8 cellular contexts compared by ENCODE assay signal in the genomic region with DNA sequence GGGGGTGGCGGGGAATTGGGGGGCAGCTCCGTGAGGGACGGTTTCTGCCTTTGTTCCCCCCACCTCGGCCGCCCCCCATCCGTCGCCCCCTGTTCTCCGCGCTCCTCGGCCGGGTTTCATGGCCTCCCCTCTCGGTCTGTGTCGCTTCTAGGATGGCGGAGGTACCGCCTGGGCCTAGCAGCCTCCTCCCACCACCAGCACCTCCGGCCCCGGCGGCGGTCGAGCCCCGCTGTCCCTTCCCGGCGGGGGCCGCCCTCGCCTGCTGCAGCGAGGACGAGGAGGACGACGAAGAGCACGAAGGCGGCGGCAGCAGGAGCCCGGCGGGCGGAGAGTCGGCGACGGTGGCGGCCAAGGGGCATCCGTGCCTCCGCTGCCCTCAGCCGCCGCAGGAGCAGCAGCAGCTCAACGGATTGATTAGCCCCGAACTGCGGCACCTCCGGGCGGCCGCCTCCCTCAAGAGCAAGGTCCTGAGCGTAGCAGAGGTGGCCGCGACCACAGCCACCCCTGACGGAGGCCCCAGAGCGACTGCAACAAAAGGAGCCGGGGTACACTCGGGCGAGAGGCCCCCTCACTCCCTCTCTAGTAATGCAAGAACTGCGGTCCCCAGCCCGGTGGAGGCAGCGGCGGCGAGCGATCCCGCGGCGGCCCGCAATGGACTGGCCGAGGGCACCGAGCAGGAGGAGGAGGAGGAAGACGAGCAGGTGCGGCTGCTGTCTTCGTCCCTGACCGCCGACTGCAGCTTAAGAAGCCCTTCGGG. TPM values are rescaled to one million over a fixed set of nuclear protein-coding genes. Genes with fewer than 3 reads are reported as not detected.
A peak's percentile ranks its signal among the peaks of the same experiment; 100 is the strongest.
DNase-seq lines count a peak whose midpoint lies in the region; FAIRE-seq and TF ChIP-seq lines count a peak whose summit lies in the region.

No MANE protein-coding gene starts in this region.

- H3K9me3 ChIP-seq in mesodermal cell (ENCODE audit: control insufficient read depth, low read length): no peaks in the 10 kb centered on the region

- TF ChIP-seq POLR2A in GM12891 (IDR thresholded peaks at IDR 0.05; ENCODE audit: low read depth, low read length): no peak

- peak; percentile 68 for FAIRE-seq in GM12891 (lab: Jason Lieb, UNC)

- peak overlapping the region; percentile 30 for H3K27ac ChIP-seq in mesodermal cell (ENCODE audit: low read depth, low read length, severe bottlenecking)

- H3K36me3 ChIP-seq in H7 (replicated peaks; ENCODE audit: control insufficient read depth, insufficient read depth, low read length) (no peaks in the 10 kb centered on the region), mesodermal cell (ENCODE audit: control insufficient read depth, insufficient read depth, low read length) (peaks cover 19% of the 10 kb centered on the region)

- TF ChIP-seq CTCF in LNCaP clone FGC (IDR thresholded peaks at IDR 0.05; ENCODE audit: control insufficient read depth, extremely low read depth, insufficient read depth): no peak

- DNase-seq in GM12891 (ENCODE audit: insufficient read length, low spot score) (peak; percentile 38), H7 (peak; percentile 61), LNCaP clone FGC (ENCODE audit: low read depth) (no peak), A172 (ENCODE audit: low spot score) (no peak)
- DNase-seq in activated CD4-positive, alpha-beta T cell treated with anti-CD3 and anti-CD28 coated beads for 48 hours: peak; percentile 41
- DNase-seq in effector CD8-positive, alpha-beta T cell (lab: John Stamatoyannopoulos, UW): peak; percentile 48
- DNase-seq in stimulated activated naive CD4-positive, alpha-beta T cell treated with Interleukin-2 at 50 U/mL for 16 hours (lab: John Stamatoyannopoulos, UW): peak; percentile 46

- peak overlapping the region; percentile 84 for H3K4me3 ChIP-seq in H7 (ENCODE audit: insufficient read depth, low read depth, low read length)
- peak overlapping the region; percentile 73 for H3K4me3 ChIP-seq in LNCaP clone FGC (ENCODE audit: low read depth, low read length)
- H3K4me3 ChIP-seq in mesodermal cell (ENCODE audit: extremely low read depth, insufficient read depth, low read length, poor library complexity, severe bottlenecking): peak overlapping the region; percentile 75

- H3K27me3 ChIP-seq in H7 (ENCODE audit: control insufficient read depth, insufficient read depth, low read length): no peaks in the 10 kb centered on the region

- WGBS in mesodermal cell (ENCODE audit: insufficient coverage in 2 of 2), 2 experiments: 1% methylated on average over 50 to 61 of the region's 75 CpGs

- peaks cover 5% of the 10 kb centered on the region for H3K4me1 ChIP-seq in mesodermal cell (ENCODE audit: control insufficient read depth, insufficient read depth, low read length, poor library complexity, severe bottlenecking)

TF ChIP-seq in GM12891, 5 proteins besides CTCF, POLR2A, EP300 and RAD21:
- TF ChIP-seq SPI1 (IDR thresholded peaks at IDR 0.05; ENCODE audit: low read depth, low read length) (no peak), POU2F2 (IDR thresholded peaks at IDR 0.05; ENCODE audit: low read depth, low read length) (no peak), PAX5 (IDR thresholded peaks at IDR 0.05; ENCODE audit: insufficient read depth, low read length, severe bottlenecking) (no peak), POLR2AphosphoS5 (IDR thresholded peaks at IDR 0.05; ENCODE audit: low read depth, low read length) (no peak), TAF1 (IDR thresholded peaks at IDR 0.05; ENCODE audit: low read depth, low read length) (no peak)

RNA-seq across cellular contexts. Expression of a gene that starts 0.6 kb away (rescaled TPM):
- 4.7 TPM for polyA plus RNA-seq in GM12891 (2012; ENCODE audit: low read depth, missing spikeins)
- total RNA-seq in H7 (2014; rRNA removed; shearing (Covaris generic)): 17.7 TPM in 2 replicates
- polyA plus RNA-seq in mesodermal cell (2013, experiment 1 of 2): 15.0 TPM
- 17.0 TPM for polyA plus RNA-seq in mesodermal cell (2013, experiment 2 of 2)
- 12.4 and 18.8 TPM in 2 replicates for total RNA-seq in A172 (2014; rRNA removed; shearing (Covaris generic))

Comparison
In these comparisons a context has a peak if more than half of its experiments do, and no peak if none do; other contexts are left out.
1. DNase-seq: peak in GM12891 (single experiment), H7 (single experiment), activated CD4-positive, alpha-beta T cell treated with anti-CD3 and anti-CD28 coated beads for 48 hours (single experiment), effector CD8-positive, alpha-beta T cell (single experiment) and stimulated activated naive CD4-positive, alpha-beta T cell treated with Interleukin-2 at 50 U/mL for 16 hours (single experiment); none in LNCaP clone FGC (single experiment) and A172 (single experiment).
2. Peak in every context shown above with its lines, with median percentiles within 50 percentile points of each other: H3K4me3 ChIP-seq.